ENCODE assay signal across 1 cellular context in the genomic region with DNA sequence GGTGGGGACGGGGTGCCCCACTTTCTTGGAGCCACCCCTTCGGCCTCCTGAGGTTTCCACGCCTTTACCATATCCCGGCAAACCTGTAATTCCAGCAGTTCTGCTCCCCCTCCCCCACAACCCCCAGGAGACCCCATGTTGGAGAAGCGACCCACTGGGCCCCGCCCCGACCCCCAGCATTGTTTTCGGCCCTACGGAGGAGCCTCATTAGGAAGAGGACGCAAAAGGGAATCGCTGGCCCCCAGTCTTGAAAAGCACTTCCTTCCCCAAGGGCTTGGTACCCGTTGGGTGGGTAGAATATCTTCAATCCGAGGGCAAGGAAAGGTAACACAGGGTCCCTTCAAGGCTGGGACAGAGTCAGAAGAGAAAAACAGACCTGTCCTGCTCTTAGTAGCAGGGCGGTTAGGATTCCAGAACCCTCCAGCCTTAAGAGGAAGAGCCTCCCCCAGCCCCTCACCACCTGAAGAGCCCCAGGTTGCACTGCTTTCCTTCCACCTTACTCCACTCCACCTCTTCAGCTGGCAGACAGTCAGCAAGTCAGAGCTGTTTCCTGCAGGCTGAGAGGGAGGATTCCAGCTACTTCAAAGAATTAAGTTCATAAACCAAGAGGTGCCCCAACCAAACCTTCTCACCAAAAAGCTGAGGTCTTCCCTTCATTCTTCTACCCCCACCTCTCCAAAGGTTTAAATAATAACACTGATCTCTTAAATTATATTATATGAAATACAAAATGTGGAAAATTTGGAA.
TF ChIP-seq lines count a peak whose summit lies in the region.

No MANE protein-coding gene starts in this region.

TF ChIP-seq in SK-N-SH treated with all-trans-retinoic acid at 6 μM for 48 hours, 23 proteins besides CTCF, POLR2A, EP300 and RAD21 (continued from another document):
- TF ChIP-seq, protein P1, sequence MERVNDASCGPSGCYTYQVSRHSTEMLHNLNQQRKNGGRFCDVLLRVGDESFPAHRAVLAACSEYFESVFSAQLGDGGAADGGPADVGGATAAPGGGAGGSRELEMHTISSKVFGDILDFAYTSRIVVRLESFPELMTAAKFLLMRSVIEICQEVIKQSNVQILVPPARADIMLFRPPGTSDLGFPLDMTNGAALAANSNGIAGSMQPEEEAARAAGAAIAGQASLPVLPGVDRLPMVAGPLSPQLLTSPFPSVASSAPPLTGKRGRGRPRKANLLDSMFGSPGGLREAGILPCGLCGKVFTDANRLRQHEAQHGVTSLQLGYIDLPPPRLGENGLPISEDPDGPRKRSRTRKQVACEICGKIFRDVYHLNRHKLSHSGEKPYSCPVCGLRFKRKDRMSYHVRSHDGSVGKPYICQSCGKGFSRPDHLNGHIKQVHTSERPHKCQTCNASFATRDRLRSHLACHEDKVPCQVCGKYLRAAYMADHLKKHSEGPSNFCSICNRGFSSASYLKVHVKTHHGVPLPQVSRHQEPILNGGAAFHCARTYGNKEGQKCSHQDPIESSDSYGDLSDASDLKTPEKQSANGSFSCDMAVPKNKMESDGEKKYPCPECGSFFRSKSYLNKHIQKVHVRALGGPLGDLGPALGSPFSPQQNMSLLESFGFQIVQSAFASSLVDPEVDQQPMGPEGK (CRISPR knock-in tag; IDR thresholded peaks at IDR 0.05; ENCODE audit: borderline replicate concordance) = 0 out of 2 replicates have a peak, but pooled peaks have one; percentile 56
